ENCODE assay signal across 1 cellular context in genomic region chr5:141513627-141514329, GRCh38.
TF ChIP-seq lines count a peak whose summit lies in the region.

No MANE protein-coding gene starts in this region.

TF ChIP-seq in SK-N-SH, 30 proteins besides CTCF, POLR2A, EP300 and RAD21 (continued from another document):
- no peak for TF ChIP-seq ZBTB33 (IDR thresholded peaks at IDR 0.05; ENCODE audit: borderline replicate concordance, low read depth)
- no peak; the same call in 1 of the 2 replicates for TF ChIP-seq FOSL2 (IDR thresholded peaks at IDR 0.05; ENCODE audit: borderline replicate concordance, low read depth)
- TF ChIP-seq TAF1 (IDR thresholded peaks at IDR 0.05; ENCODE audit: borderline replicate concordance, low read depth, low read length): no peak; the same call in 1 of the 2 replicates
- no peak for TF ChIP-seq EZH2phosphoT487 (IDR thresholded peaks at IDR 0.05; ENCODE audit: borderline replicate concordance, low read depth)
- TF ChIP-seq FOXM1 (IDR thresholded peaks at IDR 0.05; ENCODE audit: low read depth): no peak
- no peak; the same call in 1 of the 2 replicates for TF ChIP-seq MEF2A (IDR thresholded peaks at IDR 0.05; ENCODE audit: borderline replicate concordance, low read depth)
- TF ChIP-seq REST (IDR thresholded peaks at IDR 0.05; ENCODE audit: low read depth, low read length): 0 out of 2 replicates have a peak, but pooled peaks have one; percentile 9
- TF ChIP-seq MAX (IDR thresholded peaks at IDR 0.05; ENCODE audit: low read depth): peak; percentile 77
- no peak for TF ChIP-seq SIN3A (IDR thresholded peaks at IDR 0.05; ENCODE audit: borderline replicate concordance, low read depth, low read length)
- TF ChIP-seq GATA2 (CRISPR knock-in tag; IDR thresholded peaks at IDR 0.05): no peak
- no peak for TF ChIP-seq NFIC (IDR thresholded peaks at IDR 0.05; ENCODE audit: borderline replicate concordance)
- TF ChIP-seq FOXJ3 (CRISPR knock-in tag; IDR thresholded peaks at IDR 0.05): 0 out of 2 replicates have a peak, but pooled peaks have one; percentile 47
- TF ChIP-seq RFX5 (IDR thresholded peaks at IDR 0.05; ENCODE audit: low read length): no peak
